In the genomic region with DNA sequence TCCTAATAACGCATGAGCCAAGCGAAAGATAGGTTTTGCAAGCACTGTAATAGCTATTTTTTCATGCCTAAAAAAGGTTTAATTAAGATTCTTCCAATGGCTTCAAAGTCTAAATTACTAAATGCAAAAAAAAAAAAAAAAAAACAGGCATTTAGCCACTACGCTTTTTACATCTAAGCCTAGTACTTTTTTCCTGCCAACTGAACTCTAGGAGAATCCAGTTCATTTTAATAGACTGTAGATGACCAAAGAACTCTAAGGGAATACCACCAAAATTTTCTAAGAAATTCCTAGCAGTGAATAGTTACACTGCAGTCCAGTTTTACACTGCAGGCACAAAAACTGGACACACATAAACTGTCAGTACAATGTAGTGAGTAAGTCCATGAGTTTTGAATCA, we compare ENCODE assay signal across 2 cellular contexts.
TF ChIP-seq lines count a peak whose summit lies in the region.

No MANE protein-coding gene starts in this region.

TF ChIP-seq in A549, 52 proteins besides CTCF, POLR2A, EP300 and RAD21:
- TF ChIP-seq ELK1 (IDR thresholded peaks at IDR 0.05; ENCODE audit: low read depth, low read length) (no peak), CBX2 (IDR thresholded peaks at IDR 0.05; ENCODE audit: borderline replicate concordance, low read depth) (no peak), HES2 (IDR thresholded peaks at IDR 0.05) (no peak), HDAC2 (IDR thresholded peaks at IDR 0.05) (no peak), E2F6 (IDR thresholded peaks at IDR 0.05; ENCODE audit: borderline replicate concordance, low read depth) (no peak), CEBPB (IDR thresholded peaks at IDR 0.05) (no peak), JUNB (IDR thresholded peaks at IDR 0.05) (no peak)
- TF ChIP-seq, protein P1, sequence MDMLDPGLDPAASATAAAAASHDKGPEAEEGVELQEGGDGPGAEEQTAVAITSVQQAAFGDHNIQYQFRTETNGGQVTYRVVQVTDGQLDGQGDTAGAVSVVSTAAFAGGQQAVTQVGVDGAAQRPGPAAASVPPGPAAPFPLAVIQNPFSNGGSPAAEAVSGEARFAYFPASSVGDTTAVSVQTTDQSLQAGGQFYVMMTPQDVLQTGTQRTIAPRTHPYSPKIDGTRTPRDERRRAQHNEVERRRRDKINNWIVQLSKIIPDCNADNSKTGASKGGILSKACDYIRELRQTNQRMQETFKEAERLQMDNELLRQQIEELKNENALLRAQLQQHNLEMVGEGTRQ (IDR thresholded peaks at IDR 0.05), result no peak

TF ChIP-seq in liver, 16 proteins besides CTCF, POLR2A, EP300 and RAD21:
- TF ChIP-seq EGR1 (IDR thresholded peaks at IDR 0.05; ENCODE audit: low read depth in 2 of 2), result no peak
- no peak for TF ChIP-seq REST (IDR thresholded peaks at IDR 0.05)
- TF ChIP-seq HNF4A (conservative IDR thresholded peaks at IDR 0.05), result no peak
- no peak for TF ChIP-seq RXRA (IDR thresholded peaks at IDR 0.05)
- no peak for TF ChIP-seq SP1 (IDR thresholded peaks at IDR 0.05)
- TF ChIP-seq NR2F2 (IDR thresholded peaks at IDR 0.05), result no peak
- no peak for TF ChIP-seq TAF1 (conservative IDR thresholded peaks at IDR 0.05)
- TF ChIP-seq ATF3 (IDR thresholded peaks at IDR 0.05), result no peak
- no peak for TF ChIP-seq ZBTB33 (IDR thresholded peaks at IDR 0.05)
- TF ChIP-seq GABPA (IDR thresholded peaks at IDR 0.05 in 1 of 2, conservative IDR thresholded peaks at IDR 0.05 in 1 of 2), result no peak
- no peak for TF ChIP-seq FOXA1 (IDR thresholded peaks at IDR 0.05)
- TF ChIP-seq YY1 (IDR thresholded peaks at IDR 0.05), result no peak
- no peak for TF ChIP-seq JUND (IDR thresholded peaks at IDR 0.05)
- TF ChIP-seq MAX (IDR thresholded peaks at IDR 0.05), result no peak
- TF ChIP-seq FOXA2 (IDR thresholded peaks at IDR 0.05), result no peak
- TF ChIP-seq HNF4G (IDR thresholded peaks at IDR 0.05), result no peak
